In genomic region chr5:93586948-93587918, GRCh38 we compare ENCODE assay signal across 10 cellular contexts. TPM values are rescaled to one million over a fixed set of nuclear protein-coding genes. Genes with fewer than 3 reads are reported as not detected.
DNase-seq lines count a peak whose midpoint lies in the region; ATAC-seq and TF ChIP-seq lines count a peak whose summit lies in the region.
"Had no signal": no experiment of that assay in that cellular context is flagged by ENCODE, and none has a peak within 500 bp of the region (broad histone marks: within the 10 kb centered on the region; RNA-seq: fewer than 3 reads in every experiment).

No MANE protein-coding gene starts in this region.

- peaks cover 78% of the 10 kb centered on the region for H3K79me2 ChIP-seq in osteoblast (ENCODE audit: insufficient read depth, low read length)

- H3K9me3 ChIP-seq in esophagus squamous epithelium (no peaks in the 10 kb centered on the region), osteoblast (ENCODE audit: low read depth, low read length) (no peaks in the 10 kb centered on the region), colonic mucosa (no peaks in the 10 kb centered on the region)
- H3K9me3 ChIP-seq: testis had no signal

- TF ChIP-seq POLR2A in esophagus squamous epithelium (IDR thresholded peaks at IDR 0.05) = no peak

- H3K27ac ChIP-seq in esophagus squamous epithelium (peak overlapping the region; percentile 15 to 89 (median 82)), osteoblast (ENCODE audit: low read depth, low read length) (no peak overlapping the region), colonic mucosa (no peak overlapping the region)
- H3K27ac ChIP-seq: testis had no signal

- in situ Hi-C loops in GM13976 (cut with MboI; ENCODE audit: low sequenced_read_pairs, unreplicated experiment) = loop anchor here (25.0 kb wide), 1 partner anchor 325 kb away; no protein-coding TSS in a partner anchor

- no peaks in the 10 kb centered on the region for H3K36me3 ChIP-seq in esophagus squamous epithelium
- H3K36me3 ChIP-seq in osteoblast (ENCODE audit: insufficient read depth, low read length) = peaks cover 12% of the 10 kb centered on the region
- no peaks in the 10 kb centered on the region for H3K36me3 ChIP-seq in colonic mucosa

- no peak overlapping the region for H3K9ac ChIP-seq in colonic mucosa (ENCODE audit: low read depth in 2 of 2, low read length in 2 of 2)

- WGBS in esophagus squamous epithelium, 2 donors = 38 to 61% methylated on average over 13 to 26 of the region's 29 CpGs

- TF ChIP-seq CTCF in GM13976 (IDR thresholded peaks at IDR 0.05; ENCODE audit: borderline replicate concordance, control extremely low read depth, extremely low read depth, insufficient read depth, missing control alignments) (no peak), WI38 (IDR thresholded peaks at IDR 0.05; ENCODE audit: low read depth, low read length) (no peak), esophagus squamous epithelium (IDR thresholded peaks at IDR 0.05) (no peak), osteoblast (IDR thresholded peaks at IDR 0.05; ENCODE audit: extremely low read depth, low read depth, low read length) (no peak), colonic mucosa (IDR thresholded peaks at IDR 0.05) (no peak)

- ATAC-seq in GM18517 (IDR thresholded peaks at IDR 0.05; ENCODE audit: unreplicated experiment) = no peak

- intact Hi-C loops in esophagus squamous epithelium (cut with DNase I) = loop anchor here (10.0 kb wide), 1 partner anchor 218 kb away; no protein-coding TSS in a partner anchor
- intact Hi-C loops in colonic mucosa (cut with DNase I) = loop anchor here (10.0 kb wide), 1 partner anchor 328 kb away; no protein-coding TSS in a partner anchor

- peaks cover 0 to 82% (median 18%) of the 10 kb centered on the region in 4 donors for H3K27me3 ChIP-seq in esophagus squamous epithelium
- H3K27me3 ChIP-seq in osteoblast (ENCODE audit: insufficient read depth, low read length) = no peaks in the 10 kb centered on the region
- H3K27me3 ChIP-seq in colonic mucosa = peaks cover 50% of the 10 kb centered on the region
- H3K27me3 ChIP-seq: testis had no signal

- H3K4me2 ChIP-seq in osteoblast (ENCODE audit: insufficient read depth, low read length) = peak overlapping the region; percentile 96

- H3K4me3 ChIP-seq in WI38 (ENCODE audit: low read depth, low read length) (peak overlapping the region; percentile 92), esophagus squamous epithelium (peak overlapping the region; percentile 16 to 76 (median 56)), osteoblast (ENCODE audit: insufficient read depth, low read length) (peak overlapping the region; percentile 94), colonic mucosa (no peak overlapping the region)

- H2AFZ ChIP-seq in osteoblast (ENCODE audit: low read length) = no peak overlapping the region

- peaks cover 13% of the 10 kb centered on the region for H4K20me1 ChIP-seq in osteoblast (ENCODE audit: insufficient read depth, low read length)

- H3K4me1 ChIP-seq in esophagus squamous epithelium = peaks cover 7 to 59% (median 18%) of the 10 kb centered on the region in 3 donors
- H3K4me1 ChIP-seq in osteoblast (ENCODE audit: insufficient read depth, low read length) = peaks cover 11% of the 10 kb centered on the region
- no peaks in the 10 kb centered on the region for H3K4me1 ChIP-seq in colonic mucosa
- H3K4me1 ChIP-seq: testis had no signal

- DNase-seq in GM13976 (ENCODE audit: low spot score) (peak; percentile 44), esophagus squamous epithelium (lab: John Stamatoyannopoulos, UW) (no peak), osteoblast (ENCODE audit: insufficient read length, low spot score, missing footprints) (no peak), cortex of kidney (lab: John Stamatoyannopoulos, UW) (no peak), colonic mucosa (no peak), inferior parietal cortex (ENCODE audit: extremely low spot score) (no peak)
- DNase-seq: foreskin melanocyte, testis had no signal

RNA-seq across cellular contexts. Expression of gene NR2F1, which starts 4.2 kb away (rescaled TPM):
- total RNA-seq in esophagus squamous epithelium = 10 to 100 TPM in 1 of 4 donors, 1 to 10 TPM in 3; 1.9 to 26.3 (median 3.7) TPM
- total RNA-seq in osteoblast = 7.2 and 10.6 TPM in 2 replicates
- 1 to 10 TPM; 2.7 to 2.9 TPM for total RNA-seq in colonic mucosa

RNA-seq across cellular contexts. Expression of gene NR2F1-AS1, which starts 6.2 kb away (rescaled TPM):
- total RNA-seq in esophagus squamous epithelium = 10 to 100 TPM in 1 of 4 donors, 1 to 10 TPM in 2, under 1 TPM in 1; 0.49 to 11.3 (median 1.5) TPM
- 15.9 and 17.4 TPM in 2 replicates for total RNA-seq in osteoblast
- total RNA-seq in colonic mucosa = 1 to 10 TPM in 1 of 2 donors, under 1 TPM in 1; 0.69 to 2.4 TPM

Comparison
In these comparisons a context has a peak if more than half of its experiments do, and no peak if none do; other contexts are left out.
1. H3K27ac ChIP-seq: peak in esophagus squamous epithelium (4 of 4); none in osteoblast (single experiment) and colonic mucosa (single experiment).